ENCODE assay signal across 9 cellular contexts in genomic region chr6:136762022-136762975, GRCh38. TPM values are rescaled to one million over a fixed set of nuclear protein-coding genes. Genes with fewer than 3 reads are reported as not detected.
DNase-seq lines count a peak whose midpoint lies in the region; ATAC-seq lines count a peak whose summit lies in the region.
"Had no signal": no experiment of that assay in that cellular context is flagged by ENCODE, and none has a peak within 500 bp of the region (broad histone marks: within the 10 kb centered on the region; RNA-seq: fewer than 3 reads in every experiment).

No MANE protein-coding gene starts in this region.

- peak; percentile 25 for DNase-seq in NCI-H146 (lab: John Stamatoyannopoulos, UW)
- no peak for DNase-seq in NCI-H146 treated with DMSO at 0.1 percent for 48 hours (lab: John Stamatoyannopoulos, UW; ENCODE audit: unreplicated experiment)
- DNase-seq in activated CD4-positive, alpha-beta memory T cell treated with anti-CD3 and anti-CD28 coated beads for 36 hours: no peak
- DNase-seq in islet precursor cell: peak; percentile 64
- DNase-seq in activated effector memory CD4-positive, alpha-beta T cell treated with Interleukin-2 at 50 U/mL for 16 hours: no peak
- DNase-seq in stimulated activated CD4-positive, alpha-beta T cell treated with anti-CD3 and anti-CD28 coated beads, Interleukin-4, amount 100 ng/mL, for 24 hours: no peak
- DNase-seq: stimulated activated CD4-positive, alpha-beta T cell treated with anti-CD3 and anti-CD28 coated beads, Interleukin-12 subunit alpha, Interleukin-12 subunit beta, amount 100 ng/mL, for 4 hours had no signal

- no peaks in the 10 kb centered on the region for H3K36me3 Mint-ChIP-seq in activated CD4-positive, alpha-beta memory T cell treated with anti-CD3 and anti-CD28 coated beads for 36 hours

- intact Hi-C loops in activated CD4-positive, alpha-beta memory T cell treated with anti-CD3 and anti-CD28 coated beads for 36 hours (cut with micrococcal nuclease): loop anchor here (1.0 kb wide), 1 partner anchor 9 kb away; no protein-coding TSS in a partner anchor

- POLR2A ChIA-PET in activated CD4-positive, alpha-beta memory T cell treated with anti-CD3 and anti-CD28 coated beads for 36 hours (lab: Charles Lee): interaction anchor here (1.0 to 1.2 kb wide), 4 partner anchors 9 to 30 kb away, joined by 3 to 9 read pairs (median 5); partner anchors contain the start of gene MAP3K5

- peak overlapping the region; percentile 6 to 60 for H3K9ac ChIP-seq in stomach smooth muscle (ENCODE audit: low read length in 2 of 2)

- CTCF ChIA-PET in activated CD4-positive, alpha-beta memory T cell treated with anti-CD3 and anti-CD28 coated beads for 36 hours (lab: Charles Lee): interaction anchor here (0.6 to 7.1 kb wide), 7 partner anchors 25 to 119 kb away, joined by 3 to 76 read pairs (median 3); partner anchors contain the start of gene MAP3K5

- peaks cover 25% of the 10 kb centered on the region for H3K4me1 ChIP-seq in stomach smooth muscle (ENCODE audit: control insufficient read depth, insufficient read depth, low read length)

- ATAC-seq in GM19324 (IDR thresholded peaks at IDR 0.05; ENCODE audit: low FRiP score, unreplicated experiment): no peak

- peak overlapping the region; percentile 36 for H3K4me3 Mint-ChIP-seq in activated CD4-positive, alpha-beta memory T cell treated with anti-CD3 and anti-CD28 coated beads for 36 hours

- no peaks in the 10 kb centered on the region for H3K27me3 ChIP-seq in stomach smooth muscle (ENCODE audit: control insufficient read depth in 1 of 2, insufficient read depth in 2 of 2, low read length in 2 of 2)

- no peaks in the 10 kb centered on the region for H3K9me3 Mint-ChIP-seq in activated CD4-positive, alpha-beta memory T cell treated with anti-CD3 and anti-CD28 coated beads for 36 hours

- no peaks in the 10 kb centered on the region for H3K9me3 ChIP-seq in stomach smooth muscle (ENCODE audit: control insufficient read depth in 2 of 2, low read length in 2 of 2)

- peak overlapping the region; percentile 58 for H3K27ac ChIP-seq in stomach smooth muscle (ENCODE audit: low read length)

- H3K4me3 ChIP-seq in stomach smooth muscle (ENCODE audit: low read length in 2 of 2): peak overlapping the region in 1 of 2 donors; percentile 61

- H3K27ac Mint-ChIP-seq in activated CD4-positive, alpha-beta memory T cell treated with anti-CD3 and anti-CD28 coated beads for 36 hours: peak overlapping the region; percentile 50

- H3K4me1 Mint-ChIP-seq in activated CD4-positive, alpha-beta memory T cell treated with anti-CD3 and anti-CD28 coated beads for 36 hours (ENCODE audit: low read depth): peaks cover 63% of the 10 kb centered on the region

- H3K36me3 ChIP-seq in stomach smooth muscle (ENCODE audit: control insufficient read depth in 2 of 2, insufficient read depth in 2 of 2, low read length in 2 of 2): no peaks in the 10 kb centered on the region

- H3K27me3 Mint-ChIP-seq in activated CD4-positive, alpha-beta memory T cell treated with anti-CD3 and anti-CD28 coated beads for 36 hours: no peaks in the 10 kb centered on the region

RNA-seq across cellular contexts. Expression of gene MAP3K5, which starts 30.0 kb away (rescaled TPM):
- total RNA-seq in activated CD4-positive, alpha-beta memory T cell treated with anti-CD3 and anti-CD28 coated beads for 36 hours: 10 to 100 TPM; 13.2 to 13.8 TPM

Comparison
In these comparisons a context has a peak if more than half of its experiments do, and no peak if none do; other contexts are left out.
1. DNase-seq: peak in NCI-H146 (single experiment) and islet precursor cell (single experiment); none in NCI-H146 treated with DMSO at 0.1 percent for 48 hours (single experiment), activated CD4-positive, alpha-beta memory T cell treated with anti-CD3 and anti-CD28 coated beads for 36 hours (single experiment), activated effector memory CD4-positive, alpha-beta T cell treated with Interleukin-2 at 50 U/mL for 16 hours (single experiment) and stimulated activated CD4-positive, alpha-beta T cell treated with anti-CD3 and anti-CD28 coated beads, Interleukin-4, amount 100 ng/mL, for 24 hours (single experiment).